Comparison of ENCODE assay signal across 25 cellular contexts in the genomic region with DNA sequence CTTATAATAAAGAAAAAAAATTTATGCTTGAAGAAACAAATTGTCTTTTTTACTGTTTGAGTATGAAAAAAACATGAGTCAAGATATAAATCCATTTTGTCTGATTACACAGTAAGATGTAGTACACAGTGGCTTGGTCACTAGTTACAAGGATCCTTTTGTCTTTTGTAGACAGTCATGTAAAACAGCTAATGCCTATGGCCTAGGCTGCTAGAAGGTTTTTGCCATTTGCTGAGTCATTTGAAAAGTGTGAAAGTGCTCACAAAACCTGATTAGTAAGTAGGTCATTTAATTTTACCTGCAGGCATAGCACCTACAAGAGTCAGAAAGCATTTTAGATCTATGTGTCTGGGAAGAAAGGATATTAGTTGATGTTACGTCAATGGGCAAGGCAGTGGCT.
DNase-seq lines count a peak whose midpoint lies in the region; ATAC-seq and TF ChIP-seq lines count a peak whose summit lies in the region.
"Had no signal": no experiment of that assay in that cellular context is flagged by ENCODE, and none has a peak within 500 bp of the region (broad histone marks: within the 10 kb centered on the region; RNA-seq: fewer than 3 reads in every experiment).

No MANE protein-coding gene starts in this region.

- H3K36me3 ChIP-seq in IMR-90 (ENCODE audit: control insufficient read depth, insufficient read depth, low read length): no peaks in the 10 kb centered on the region
- H3K36me3 ChIP-seq: breast epithelium, left ventricle myocardium inferior, ovary, thyroid gland had no signal

- H3K4me3 ChIP-seq in IMR-90 (ENCODE audit: insufficient read depth, low read depth, low read length): no peak overlapping the region
- H3K4me3 ChIP-seq in epithelial cell of esophagus (ENCODE audit: low read length): no peak overlapping the region
- H3K4me3 ChIP-seq: breast epithelium, coronary artery, left ventricle myocardium inferior, ovary, thyroid gland had no signal

- no peak overlapping the region for H3K18ac ChIP-seq in IMR-90 (ENCODE audit: low read depth, low read length)

- no peaks in the 10 kb centered on the region for H4K20me1 ChIP-seq in IMR-90 (ENCODE audit: insufficient read depth, low read length)

- peak; percentile 66 for DNase-seq in COLO829 (ENCODE audit: low spot score)
- no peak for DNase-seq in IMR-90
- DNase-seq in epithelial cell of esophagus (ENCODE audit: low read depth): peak; percentile 65
- DNase-seq in midbrain (lab: John Stamatoyannopoulos, UW): peak; percentile 48
- DNase-seq in ecto neural progenitor cell (ENCODE audit: low spot score): no peak
- DNase-seq in NCI-H345 treated with DMSO at 0.1 percent for 48 hours (lab: John Stamatoyannopoulos, UW; ENCODE audit: unreplicated experiment): no peak
- DNase-seq: activated CD4-positive, alpha-beta T cell treated with anti-CD3 and anti-CD28 coated beads for 48 hours; activated naive CD4-positive, alpha-beta T cell treated with anti-CD3 and anti-CD28 coated beads, Interleukin-2, amount 10 ng/mL, durations not matched to agents 7 days and 5 days; activated T-cell treated with anti-CD3 and anti-CD28 coated beads, Interleukin-2, amount 50 U/mL, for 48 hours; amniotic stem cell; EL; Kasumi-1; left ventricle myocardium inferior; NCI-H187 treated with DMSO at 0.1 percent for 48 hours; NCI-H748 treated with DMSO at 0.1 percent for 48 hours; ovary; SK-N-SH; stimulated activated naive CD8-positive, alpha-beta T cell treated with anti-CD3 and anti-CD28 coated beads, Interleukin-15, Interleukin-2, amounts not matched to agents 100 U/mL and 50 U/mL, for 24 hours; thyroid gland had no signal

- in situ Hi-C loops in IMR-90 (cut with MboI; ENCODE audit: low sequenced_read_pairs): no loop called here

- POLR2A ChIA-PET in IMR-90 (lab: Charles Lee; ENCODE audit: unreplicated experiment): no interaction called here

- H3K4ac ChIP-seq in IMR-90 (ENCODE audit: low read depth, low read length): no peak overlapping the region

- H4K5ac ChIP-seq in IMR-90 (ENCODE audit: low read depth, low read length): no peak overlapping the region

- BruUV-seq in IMR-90 (replicated peaks; lab: Mats Ljungman, UMichigan): no TSS peak

- H2BK15ac ChIP-seq in IMR-90 (ENCODE audit: low read depth, low read length): no peak overlapping the region

- TF ChIP-seq CTCF in IMR-90 (conservative IDR thresholded peaks at IDR 0.05; ENCODE audit: low read depth, low read length) (no peak), epithelial cell of esophagus (IDR thresholded peaks at IDR 0.05; ENCODE audit: insufficient read depth, low read depth, low read length, missing control alignments) (no peak)

- no peak overlapping the region for H3K27ac ChIP-seq in IMR-90 (ENCODE audit: insufficient read depth, low read length)
- H3K27ac ChIP-seq: breast epithelium, coronary artery, left ventricle myocardium inferior, ovary, thyroid gland had no signal

- no peak for TF ChIP-seq POLR2A in IMR-90 (IDR thresholded peaks at IDR 0.05; ENCODE audit: low read depth, low read length)

- no peak overlapping the region for H4K8ac ChIP-seq in IMR-90 (ENCODE audit: low read depth in 2 of 2, low read length in 2 of 2)

- H3K4me3 Mint-ChIP-seq in activated T-helper 17 cell treated with anti-CD3 and anti-CD28 coated beads, Interleukin-2, amount 50 U/mL, for 72 hours: no peak overlapping the region
- H3K4me3 Mint-ChIP-seq: activated naive CD4-positive, alpha-beta T cell treated with anti-CD3 and anti-CD28 coated beads, Interleukin-2, amount 10 ng/mL, durations not matched to agents 7 days and 5 days; natural killer cell treated with Interleukin-12 subunit alpha and Interleukin-12 subunit beta and Interleukin-15 and Interleukin-18, amount 100 ng/mL, for 72 hours had no signal

- H2BK20ac ChIP-seq in IMR-90 (ENCODE audit: low read depth, low read length): no peak overlapping the region

- CTCF ChIA-PET in IMR-90 (lab: Yijun Ruan, JAX): no interaction called here

- no peak for TF ChIP-seq RAD21 in IMR-90 (IDR thresholded peaks at IDR 0.05; ENCODE audit: low read length)

- WGBS in IMR-90 (ENCODE audit: extremely low coverage in 2 of 2, insufficient read length in 1 of 2), 2 experiments: 100% methylated on average over 1 of the region's 1 CpG; no CpG with 5 or more reads in 1 of the 2 experiments

- H2BK120ac ChIP-seq in IMR-90 (ENCODE audit: low read depth, low read length): no peak overlapping the region

- 0 out of 2 replicates have a peak, but pooled peaks cover 1% of the 10 kb centered on the region for H3K9me1 ChIP-seq in IMR-90 (ENCODE audit: insufficient read depth, low read length)

- no peaks in the 10 kb centered on the region for H3K27me3 ChIP-seq in IMR-90 (ENCODE audit: control insufficient read depth, insufficient read depth, low read length)
- H3K27me3 ChIP-seq: breast epithelium, ovary, thyroid gland had no signal

- H2AFZ ChIP-seq in IMR-90 (replicated peaks; ENCODE audit: low read length, poor library complexity): no peak overlapping the region

- H2BK5ac ChIP-seq in IMR-90 (ENCODE audit: low read depth, low read length, poor library complexity, severe bottlenecking): no peak overlapping the region

- no peaks in the 10 kb centered on the region for H3K79me1 ChIP-seq in IMR-90 (ENCODE audit: low read depth in 1 of 2, low read length in 2 of 2)

- no peak overlapping the region for H3K27ac Mint-ChIP-seq in activated T-helper 17 cell treated with anti-CD3 and anti-CD28 coated beads, Interleukin-2, amount 50 U/mL, for 72 hours
- H3K27ac Mint-ChIP-seq: activated naive CD4-positive, alpha-beta T cell treated with anti-CD3 and anti-CD28 coated beads, Interleukin-2, amount 10 ng/mL, durations not matched to agents 7 days and 5 days; natural killer cell treated with Interleukin-12 subunit alpha and Interleukin-12 subunit beta and Interleukin-15 and Interleukin-18, amount 100 ng/mL, for 72 hours had no signal

- H3K56ac ChIP-seq in IMR-90 (ENCODE audit: extremely low read depth, insufficient read depth, low read length): no peak overlapping the region

- no peak overlapping the region for H3K23ac ChIP-seq in IMR-90 (ENCODE audit: low read depth, low read length)

- no peaks in the 10 kb centered on the region for H3K36me3 Mint-ChIP-seq in activated T-helper 17 cell treated with anti-CD3 and anti-CD28 coated beads, Interleukin-2, amount 50 U/mL, for 72 hours (ENCODE audit: low read depth)
- H3K36me3 Mint-ChIP-seq: activated naive CD4-positive, alpha-beta T cell treated with anti-CD3 and anti-CD28 coated beads, Interleukin-2, amount 10 ng/mL, durations not matched to agents 7 days and 5 days had no signal

- intact Hi-C loops in IMR-90 (cut with micrococcal nuclease): no loop called here

- ATAC-seq in IMR-90 (ENCODE audit: low read depth) (no peak), HG02852 (IDR thresholded peaks at IDR 0.05; ENCODE audit: unreplicated experiment) (no peak)
- ATAC-seq in activated T-helper 17 cell treated with anti-CD3 and anti-CD28 coated beads, Interleukin-2, amount 50 U/mL, for 72 hours (replicated peaks): no peak
- ATAC-seq: natural killer cell treated with Interleukin-12 subunit alpha and Interleukin-12 subunit beta and Interleukin-15 and Interleukin-18, amount 100 ng/mL, for 72 hours; sciatic nerve; stimulated activated naive CD8-positive, alpha-beta T cell treated with anti-CD3 and anti-CD28 coated beads, Interleukin-15, Interleukin-2, amounts not matched to agents 100 U/mL and 50 U/mL, for 24 hours had no signal

- H3K9me3 Mint-ChIP-seq in activated T-helper 17 cell treated with anti-CD3 and anti-CD28 coated beads, Interleukin-2, amount 50 U/mL, for 72 hours: peaks cover 14% of the 10 kb centered on the region

- dilution Hi-C loops in IMR-90 (cut with HindIII; ENCODE audit: low sequenced_read_pairs, unreplicated experiment): no loop called here

- no peaks in the 10 kb centered on the region for H3K9me3 ChIP-seq in IMR-90 (ENCODE audit: control insufficient read depth, insufficient read depth, low read length)
- H3K9me3 ChIP-seq: breast epithelium, left ventricle myocardium inferior, ovary, SK-N-SH, thyroid gland had no signal

- H3K4me2 ChIP-seq in IMR-90 (ENCODE audit: low read depth, low read length): no peak overlapping the region
- H3K4me2 ChIP-seq: SK-N-SH had no signal

- no peak overlapping the region for H3K14ac ChIP-seq in IMR-90 (replicated peaks; ENCODE audit: low read depth, low read length)

- no peak overlapping the region for H3K9ac ChIP-seq in IMR-90 (ENCODE audit: low read depth, low read length)
- H3K9ac ChIP-seq: SK-N-SH had no signal

- H2AK5ac ChIP-seq in IMR-90 (ENCODE audit: low read depth, low read length): no peak overlapping the region

- H3K27me3 Mint-ChIP-seq in activated T-helper 17 cell treated with anti-CD3 and anti-CD28 coated beads, Interleukin-2, amount 50 U/mL, for 72 hours: no peaks in the 10 kb centered on the region
- H3K27me3 Mint-ChIP-seq: activated naive CD4-positive, alpha-beta T cell treated with anti-CD3 and anti-CD28 coated beads, Interleukin-2, amount 10 ng/mL, durations not matched to agents 7 days and 5 days; natural killer cell treated with Interleukin-12 subunit alpha and Interleukin-12 subunit beta and Interleukin-15 and Interleukin-18, amount 100 ng/mL, for 72 hours had no signal

- no peaks in the 10 kb centered on the region for H3K4me1 Mint-ChIP-seq in activated T-helper 17 cell treated with anti-CD3 and anti-CD28 coated beads, Interleukin-2, amount 50 U/mL, for 72 hours
- H3K4me1 Mint-ChIP-seq: activated naive CD4-positive, alpha-beta T cell treated with anti-CD3 and anti-CD28 coated beads, Interleukin-2, amount 10 ng/mL, durations not matched to agents 7 days and 5 days had no signal

- no peaks in the 10 kb centered on the region; the same call in 1 of the 2 replicates for H3K4me1 ChIP-seq in IMR-90 (ENCODE audit: control insufficient read depth, insufficient read depth, low read length)
- H3K4me1 ChIP-seq: breast epithelium, left ventricle myocardium inferior, thyroid gland had no signal

- H4K91ac ChIP-seq in IMR-90 (ENCODE audit: insufficient read depth, low read depth, low read length): no peak overlapping the region

- H2AK9ac ChIP-seq in IMR-90 (replicated peaks; ENCODE audit: low read depth, low read length, poor library complexity): no peak overlapping the region

TF ChIP-seq in IMR-90, 13 proteins besides CTCF, POLR2A, EP300 and RAD21 (continues in another document):
- TF ChIP-seq FOS (IDR thresholded peaks at IDR 0.05; ENCODE audit: low read depth, low read length) (no peak), NFE2L2 (IDR thresholded peaks at IDR 0.05; ENCODE audit: low read depth, low read length) (0 out of 2 replicates have a peak, but pooled peaks have one; percentile 32), MXI1 (IDR thresholded peaks at IDR 0.05; ENCODE audit: borderline replicate concordance, low read depth, low read length) (no peak), CEBPB (IDR thresholded peaks at IDR 0.05; ENCODE audit: low read depth, low read length) (no peak)
- TF ChIP-seq, protein P1, sequence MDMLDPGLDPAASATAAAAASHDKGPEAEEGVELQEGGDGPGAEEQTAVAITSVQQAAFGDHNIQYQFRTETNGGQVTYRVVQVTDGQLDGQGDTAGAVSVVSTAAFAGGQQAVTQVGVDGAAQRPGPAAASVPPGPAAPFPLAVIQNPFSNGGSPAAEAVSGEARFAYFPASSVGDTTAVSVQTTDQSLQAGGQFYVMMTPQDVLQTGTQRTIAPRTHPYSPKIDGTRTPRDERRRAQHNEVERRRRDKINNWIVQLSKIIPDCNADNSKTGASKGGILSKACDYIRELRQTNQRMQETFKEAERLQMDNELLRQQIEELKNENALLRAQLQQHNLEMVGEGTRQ (IDR thresholded peaks at IDR 0.05; ENCODE audit: low read depth, low read length): no peak

Comparison
In these comparisons a context has a peak if more than half of its experiments do, and no peak if none do; other contexts are left out.
1. DNase-seq: peak in COLO829 (single experiment), epithelial cell of esophagus (single experiment) and midbrain (single experiment); none in IMR-90 (single experiment), ecto neural progenitor cell (single experiment) and NCI-H345 treated with DMSO at 0.1 percent for 48 hours (single experiment).